In the genomic region with DNA sequence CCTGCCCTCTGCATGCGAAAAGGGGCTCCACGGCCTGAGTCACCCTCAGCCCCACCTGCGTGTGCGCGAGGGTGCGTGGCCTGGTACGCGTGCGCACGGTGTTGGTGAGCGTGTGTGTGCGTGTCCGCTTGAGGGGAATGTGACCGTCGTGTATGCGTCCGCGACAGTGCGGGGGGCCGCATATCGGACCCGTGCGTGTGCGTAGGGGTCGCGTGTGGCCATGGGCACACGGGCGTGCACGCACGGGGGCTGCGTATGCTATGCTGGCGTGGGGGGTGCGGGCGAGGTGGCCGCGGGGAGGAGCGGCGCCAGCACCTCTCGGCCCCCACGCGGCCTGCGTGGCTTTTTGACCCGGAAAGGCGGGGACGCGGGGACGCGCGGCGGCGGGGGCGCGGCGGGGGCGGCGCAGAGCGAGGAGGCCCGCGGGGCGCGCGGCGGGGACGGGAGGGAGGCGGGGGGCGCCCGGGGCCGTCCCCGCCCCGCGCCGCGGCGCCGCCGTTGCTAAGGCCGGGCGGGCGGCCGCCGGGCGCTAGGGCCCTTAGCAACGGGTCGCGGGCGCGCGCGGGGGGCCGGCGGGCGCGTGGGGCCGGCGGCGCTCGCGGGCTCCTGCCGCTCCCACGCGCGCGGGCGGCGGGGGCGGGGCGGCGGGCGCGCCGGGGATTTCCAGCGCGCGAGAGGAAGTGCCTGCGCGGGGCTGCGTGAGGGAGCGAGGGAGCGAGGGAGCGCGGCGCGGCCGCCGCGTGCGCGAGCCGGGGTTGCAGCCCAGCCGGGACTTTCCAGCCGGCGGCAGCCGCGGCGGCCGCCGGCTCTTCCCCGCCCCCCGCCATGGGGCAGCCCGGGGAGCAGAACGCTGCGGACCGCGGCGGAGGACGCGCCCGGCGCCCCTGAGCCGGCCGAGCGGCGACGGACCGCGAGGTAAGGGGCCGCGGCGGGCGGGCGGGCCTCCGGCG, we compare ENCODE assay signal across 8 cellular contexts. TPM values are rescaled to one million over a fixed set of nuclear protein-coding genes. Genes with fewer than 3 reads are reported as not detected.
DNase-seq lines count a peak whose midpoint lies in the region; ATAC-seq, FAIRE-seq and TF ChIP-seq lines count a peak whose summit lies in the region.

A gene with protein sequence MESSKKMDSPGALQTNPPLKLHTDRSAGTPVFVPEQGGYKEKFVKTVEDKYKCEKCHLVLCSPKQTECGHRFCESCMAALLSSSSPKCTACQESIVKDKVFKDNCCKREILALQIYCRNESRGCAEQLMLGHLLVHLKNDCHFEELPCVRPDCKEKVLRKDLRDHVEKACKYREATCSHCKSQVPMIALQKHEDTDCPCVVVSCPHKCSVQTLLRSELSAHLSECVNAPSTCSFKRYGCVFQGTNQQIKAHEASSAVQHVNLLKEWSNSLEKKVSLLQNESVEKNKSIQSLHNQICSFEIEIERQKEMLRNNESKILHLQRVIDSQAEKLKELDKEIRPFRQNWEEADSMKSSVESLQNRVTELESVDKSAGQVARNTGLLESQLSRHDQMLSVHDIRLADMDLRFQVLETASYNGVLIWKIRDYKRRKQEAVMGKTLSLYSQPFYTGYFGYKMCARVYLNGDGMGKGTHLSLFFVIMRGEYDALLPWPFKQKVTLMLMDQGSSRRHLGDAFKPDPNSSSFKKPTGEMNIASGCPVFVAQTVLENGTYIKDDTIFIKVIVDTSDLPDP (plus strand): TSS at position 689 of the 950 bp plus-strand sequence. CDS start 92,753 bp downstream, outside the sequence.

- TF ChIP-seq RAD21 in neural cell (conservative IDR thresholded peaks at IDR 0.05), result no peak

- DNase-seq in RCC 7860 (ENCODE audit: low spot score), result peak; percentile 48
- DNase-seq in activated effector memory CD4-positive, alpha-beta T cell treated with Interleukin-2 at 50 U/mL for 16 hours, result peak; percentile 82
- DNase-seq in fibroblast of pulmonary artery (ENCODE audit: low read depth), result peak; percentile 79
- DNase-seq in stimulated activated naive CD8-positive, alpha-beta T cell treated with anti-CD3 and anti-CD28 coated beads, Interleukin-15, amount 100 ng/mL, for 72 hours, result peak; percentile 77 to 83

- peaks cover 20% of the 10 kb centered on the region for H3K79me2 ChIP-seq in neural cell (replicated peaks; ENCODE audit: insufficient read depth, low read length)

- no peaks in the 10 kb centered on the region for H3K27me3 Mint-ChIP-seq in stimulated activated naive CD8-positive, alpha-beta T cell treated with anti-CD3 and anti-CD28 coated beads, Interleukin-15, amount 100 ng/mL, for 72 hours

- no peaks in the 10 kb centered on the region for H3K9me2 ChIP-seq in neural cell (ENCODE audit: insufficient read depth, low read length)

- TF ChIP-seq EP300 in neural cell (conservative IDR thresholded peaks at IDR 0.05; ENCODE audit: poor library complexity, severe bottlenecking), result no peak

- peak within 1 kb of the TSS; percentile 53 for H3K27ac ChIP-seq in 22Rv1
- no peak within 1 kb of the TSS for H3K27ac ChIP-seq in neural cell (ENCODE audit: low read length)

- H3K9me3 Mint-ChIP-seq in stimulated activated naive CD8-positive, alpha-beta T cell treated with anti-CD3 and anti-CD28 coated beads, Interleukin-15, amount 100 ng/mL, for 72 hours, result no peaks in the 10 kb centered on the region

- H3K4me3 Mint-ChIP-seq in stimulated activated naive CD8-positive, alpha-beta T cell treated with anti-CD3 and anti-CD28 coated beads, Interleukin-15, amount 100 ng/mL, for 72 hours, result peak within 1 kb of the TSS; percentile 76 to 89

- H3K27me3 ChIP-seq in neural cell (ENCODE audit: insufficient read depth, low read depth, low read length), result no peaks in the 10 kb centered on the region

- peak within 1 kb of the TSS; percentile 64 for H3K9ac ChIP-seq in neural cell (ENCODE audit: low read length)

- peak within 1 kb of the TSS; percentile 85 to 97 for H3K27ac Mint-ChIP-seq in stimulated activated naive CD8-positive, alpha-beta T cell treated with anti-CD3 and anti-CD28 coated beads, Interleukin-15, amount 100 ng/mL, for 72 hours

- peak within 1 kb of the TSS; percentile 63 for H3K4me2 ChIP-seq in neural cell (ENCODE audit: low read length)

- H3K4me3 ChIP-seq in fibroblast of pulmonary artery (replicated peaks; ENCODE audit: low read depth, low read length) (peak within 1 kb of the TSS; percentile 63), neural cell (ENCODE audit: low read length) (peak within 1 kb of the TSS; percentile 72)

- no peaks in the 10 kb centered on the region for H3F3A ChIP-seq in neural cell (ENCODE audit: insufficient read depth, low read length, poor library complexity, severe bottlenecking)

- peaks cover 56% of the 10 kb centered on the region for H3K4me1 Mint-ChIP-seq in stimulated activated naive CD8-positive, alpha-beta T cell treated with anti-CD3 and anti-CD28 coated beads, Interleukin-15, amount 100 ng/mL, for 72 hours

- H2AFZ ChIP-seq in neural cell (ENCODE audit: low read depth, low read length), result no peak within 1 kb of the TSS

- H4K20me1 ChIP-seq in neural cell (ENCODE audit: insufficient read depth), result no peaks in the 10 kb centered on the region

- TF ChIP-seq CTCF in 22Rv1 (IDR thresholded peaks at IDR 0.05) (no peak), fibroblast of pulmonary artery (IDR thresholded peaks at IDR 0.05; ENCODE audit: low read length, missing control alignments) (no peak), neural cell (IDR thresholded peaks at IDR 0.05; ENCODE audit: poor library complexity, severe bottlenecking) (no peak)

- ATAC-seq in GM18511 (IDR thresholded peaks at IDR 0.05; ENCODE audit: unreplicated experiment), result peak; percentile 53
- peak; percentile 55 for ATAC-seq in HG03097 (IDR thresholded peaks at IDR 0.05; ENCODE audit: low FRiP score, unreplicated experiment)
- peak; percentile 79 for ATAC-seq in stimulated activated naive CD8-positive, alpha-beta T cell treated with anti-CD3 and anti-CD28 coated beads, Interleukin-15, amount 100 ng/mL, for 72 hours

- no peaks in the 10 kb centered on the region for H3K36me3 ChIP-seq in neural cell (ENCODE audit: insufficient read depth, low read length)

- FAIRE-seq in RCC 7860 (lab: Jason Lieb, UNC), result no peak

- no peaks in the 10 kb centered on the region for H3K9me3 ChIP-seq in neural cell (ENCODE audit: low read length)

TF ChIP-seq in neural cell, 6 proteins besides CTCF, POLR2A, EP300 and RAD21:
- TF ChIP-seq MXI1 (conservative IDR thresholded peaks at IDR 0.05; ENCODE audit: poor library complexity, severe bottlenecking) (peak; percentile 14), POLR2AphosphoS5 (IDR thresholded peaks at IDR 0.05) (peak; percentile 18), TAF1 (IDR thresholded peaks at IDR 0.05; ENCODE audit: low read depth) (no peak)

RNA-seq across cellular contexts. Expression of the gene that starts here (rescaled TPM):
- 13.3 and 13.9 TPM in 2 replicates for polyA plus RNA-seq in neural cell
- polyA minus RNA-seq in neural cell, result 35.0 and 35.1 TPM in 2 replicates
